ENCODE assay signal across 1 cellular context in the genomic region with DNA sequence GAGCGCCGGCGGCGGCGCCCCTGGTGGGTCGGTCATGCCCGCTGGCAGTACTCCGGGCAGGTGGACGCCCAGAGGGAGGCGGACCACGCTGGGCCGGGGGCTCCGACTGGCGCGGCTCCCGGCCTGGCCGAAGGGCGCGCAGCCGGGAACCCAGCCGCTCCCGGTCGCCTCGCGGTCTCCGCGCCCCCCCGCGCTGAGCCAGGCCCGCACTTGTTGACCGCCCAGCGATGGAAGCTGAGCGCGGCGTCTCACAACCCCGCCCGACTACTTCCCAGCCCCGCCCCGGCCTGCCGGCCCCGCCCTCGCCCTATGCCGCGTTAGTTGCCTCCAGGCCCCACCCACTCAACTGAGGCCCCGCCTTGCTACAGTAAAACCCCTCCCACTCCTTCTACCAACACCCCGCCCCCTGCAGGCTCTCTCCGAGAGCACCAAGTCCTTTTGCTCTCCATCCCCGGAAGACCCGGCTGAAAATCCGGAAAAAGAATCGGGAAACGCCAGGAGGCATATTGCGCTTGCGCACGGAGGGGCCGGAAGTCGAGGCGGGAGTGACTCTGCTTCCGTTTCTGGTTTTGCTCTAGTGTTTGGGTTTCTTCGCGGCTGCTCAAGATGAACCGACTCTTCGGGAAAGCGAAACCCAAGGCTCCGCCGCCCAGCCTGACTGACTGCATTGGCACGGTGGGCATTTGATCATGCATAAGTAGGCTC.
TF ChIP-seq lines count a peak whose summit lies in the region.

A gene (minus strand): TSS at position 236 of the 705 bp plus-strand sequence.
A gene (plus strand): TSS at position 577 of the 705 bp plus-strand sequence. CDS start 30 bp downstream, at position 607.

TF ChIP-seq in K562, 482 proteins besides CTCF, POLR2A, EP300 and RAD21 (continued from another document and continues in another):
- TF ChIP-seq, protein P1, sequence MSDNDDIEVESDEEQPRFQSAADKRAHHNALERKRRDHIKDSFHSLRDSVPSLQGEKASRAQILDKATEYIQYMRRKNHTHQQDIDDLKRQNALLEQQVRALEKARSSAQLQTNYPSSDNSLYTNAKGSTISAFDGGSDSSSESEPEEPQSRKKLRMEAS (CRISPR knock-in tag; IDR thresholded peaks at IDR 0.05), result 0 out of 2 replicates have a peak, but pooled peaks have one; percentile 2
- TF ChIP-seq NELFE (IDR thresholded peaks at IDR 0.05; ENCODE audit: insufficient read depth, insufficient read length) (no peak), ZNF696 (CRISPR knock-in tag; conservative IDR thresholded peaks at IDR 0.05) (no peak), ILK (tag; IDR thresholded peaks at IDR 0.05; ENCODE audit: borderline replicate concordance, low read depth) (no peak), ZNF197 (CRISPR knock-in tag; IDR thresholded peaks at IDR 0.05; ENCODE audit: low read depth) (no peak), RFX5 (IDR thresholded peaks at IDR 0.05; ENCODE audit: low read depth, low read length) (no peak), ZEB2 (IDR thresholded peaks at IDR 0.05) (no peak), TAF9B (IDR thresholded peaks at IDR 0.05; ENCODE audit: partially characterized antibody) (no peak), ZFX (CRISPR knock-in tag; IDR thresholded peaks at IDR 0.05) (peak; percentile 53), BDP1 (IDR thresholded peaks at IDR 0.05; ENCODE audit: insufficient read depth, insufficient read length) (no peak), MAZ (CRISPR knock-in tag; conservative IDR thresholded peaks at IDR 0.05 in 1 of 2, IDR thresholded peaks at IDR 0.05 in 1 of 2) (peak; percentile 68 to 82; a peak in 3 of 4 replicates), EGR1 (conservative IDR thresholded peaks at IDR 0.05) (no peak; the same call in 1 of the 2 replicates), PCBP1 (IDR thresholded peaks at IDR 0.05; ENCODE audit: low read depth, low read length, poor library complexity, severe bottlenecking) (no peak), CHD1 (IDR thresholded peaks at IDR 0.05; ENCODE audit: low read length) (no peak), PRMT5 (CRISPR knock-in tag; IDR thresholded peaks at IDR 0.05) (no peak), ZNF551 (CRISPR knock-in tag; IDR thresholded peaks at IDR 0.05) (no peak), NFRKB (IDR thresholded peaks at IDR 0.05; ENCODE audit: low read depth) (no peak), GATAD2A (IDR thresholded peaks at IDR 0.05) (no peak), TARDBP (IDR thresholded peaks at IDR 0.05) (no peak), ETV5 (CRISPR knock-in tag; IDR thresholded peaks at IDR 0.05; ENCODE audit: low read depth) (peak; percentile 50; the same call in 1 of the 2 replicates), ZNF408 (CRISPR knock-in tag; IDR thresholded peaks at IDR 0.05; ENCODE audit: low read depth) (no peak), STAT5A (IDR thresholded peaks at IDR 0.05; ENCODE audit: borderline replicate concordance, low read length) (no peak), MTA2 (IDR thresholded peaks at IDR 0.05; ENCODE audit: low read depth) (no peak), MTA1 (IDR thresholded peaks at IDR 0.05; ENCODE audit: borderline replicate concordance) (no peak), HDAC6 (IDR thresholded peaks at IDR 0.05; ENCODE audit: low read depth, low read length) (no peak), GABPB1 (CRISPR knock-in tag; IDR thresholded peaks at IDR 0.05) (peak; percentile 97), OTX1 (CRISPR knock-in tag; IDR thresholded peaks at IDR 0.05) (no peak), HSF4 (CRISPR knock-in tag; IDR thresholded peaks at IDR 0.05; ENCODE audit: borderline replicate concordance) (no peak), SIRT6 (IDR thresholded peaks at IDR 0.05; ENCODE audit: low read depth, low read length) (no peak), YY1 (IDR thresholded peaks at IDR 0.05; ENCODE audit: borderline replicate concordance in 1 of 3, control insufficient read depth in 1 of 3, extremely low read depth in 1 of 3, insufficient read depth in 3 of 3, insufficient read length in 1 of 3, insufficient replicate concordance in 2 of 3, low read depth in 1 of 3, low read length in 2 of 3) (peak in 2 of 3 experiments; percentile 7 to 59), POLR2B (IDR thresholded peaks at IDR 0.05; ENCODE audit: low read depth, partially characterized antibody) (peak; percentile 45), SMAD2 (IDR thresholded peaks at IDR 0.05; ENCODE audit: low read depth, low read length) (no peak)
- TF ChIP-seq, protein P2, sequence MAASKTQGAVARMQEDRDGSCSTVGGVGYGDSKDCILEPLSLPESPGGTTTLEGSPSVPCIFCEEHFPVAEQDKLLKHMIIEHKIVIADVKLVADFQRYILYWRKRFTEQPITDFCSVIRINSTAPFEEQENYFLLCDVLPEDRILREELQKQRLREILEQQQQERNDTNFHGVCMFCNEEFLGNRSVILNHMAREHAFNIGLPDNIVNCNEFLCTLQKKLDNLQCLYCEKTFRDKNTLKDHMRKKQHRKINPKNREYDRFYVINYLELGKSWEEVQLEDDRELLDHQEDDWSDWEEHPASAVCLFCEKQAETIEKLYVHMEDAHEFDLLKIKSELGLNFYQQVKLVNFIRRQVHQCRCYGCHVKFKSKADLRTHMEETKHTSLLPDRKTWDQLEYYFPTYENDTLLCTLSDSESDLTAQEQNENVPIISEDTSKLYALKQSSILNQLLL (CRISPR knock-in tag; IDR thresholded peaks at IDR 0.05; ENCODE audit: borderline replicate concordance), result no peak
- TF ChIP-seq, protein P3, sequence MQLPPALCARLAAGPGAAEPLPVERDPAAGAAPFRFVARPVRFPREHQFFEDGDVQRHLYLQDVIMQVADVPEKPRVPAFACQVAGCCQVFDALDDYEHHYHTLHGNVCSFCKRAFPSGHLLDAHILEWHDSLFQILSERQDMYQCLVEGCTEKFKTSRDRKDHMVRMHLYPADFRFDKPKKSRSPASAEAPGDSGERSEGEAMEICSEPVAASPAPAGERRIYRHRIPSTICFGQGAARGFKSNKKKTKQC (CRISPR knock-in tag; IDR thresholded peaks at IDR 0.05), result no peak
- TF ChIP-seq, protein P4, sequence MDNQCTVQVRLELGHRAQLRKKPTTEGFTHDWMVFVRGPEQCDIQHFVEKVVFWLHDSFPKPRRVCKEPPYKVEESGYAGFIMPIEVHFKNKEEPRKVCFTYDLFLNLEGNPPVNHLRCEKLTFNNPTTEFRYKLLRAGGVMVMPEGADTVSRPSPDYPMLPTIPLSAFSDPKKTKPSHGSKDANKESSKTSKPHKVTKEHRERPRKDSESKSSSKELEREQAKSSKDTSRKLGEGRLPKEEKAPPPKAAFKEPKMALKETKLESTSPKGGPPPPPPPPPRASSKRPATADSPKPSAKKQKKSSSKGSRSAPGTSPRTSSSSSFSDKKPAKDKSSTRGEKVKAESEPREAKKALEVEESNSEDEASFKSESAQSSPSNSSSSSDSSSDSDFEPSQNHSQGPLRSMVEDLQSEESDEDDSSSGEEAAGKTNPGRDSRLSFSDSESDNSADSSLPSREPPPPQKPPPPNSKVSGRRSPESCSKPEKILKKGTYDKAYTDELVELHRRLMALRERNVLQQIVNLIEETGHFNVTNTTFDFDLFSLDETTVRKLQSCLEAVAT (IDR thresholded peaks at IDR 0.05), result no peak
- TF ChIP-seq, protein P5, sequence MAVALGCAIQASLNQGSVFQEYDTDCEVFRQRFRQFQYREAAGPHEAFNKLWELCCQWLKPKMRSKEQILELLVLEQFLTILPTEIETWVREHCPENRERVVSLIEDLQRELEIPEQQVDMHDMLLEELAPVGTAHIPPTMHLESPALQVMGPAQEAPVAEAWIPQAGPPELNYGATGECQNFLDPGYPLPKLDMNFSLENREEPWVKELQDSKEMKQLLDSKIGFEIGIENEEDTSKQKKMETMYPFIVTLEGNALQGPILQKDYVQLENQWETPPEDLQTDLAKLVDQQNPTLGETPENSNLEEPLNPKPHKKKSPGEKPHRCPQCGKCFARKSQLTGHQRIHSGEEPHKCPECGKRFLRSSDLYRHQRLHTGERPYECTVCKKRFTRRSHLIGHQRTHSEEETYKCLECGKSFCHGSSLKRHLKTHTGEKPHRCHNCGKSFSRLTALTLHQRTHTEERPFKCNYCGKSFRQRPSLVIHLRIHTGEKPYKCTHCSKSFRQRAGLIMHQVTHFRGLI (CRISPR knock-in tag; IDR thresholded peaks at IDR 0.05), result no peak
- TF ChIP-seq, protein P6, sequence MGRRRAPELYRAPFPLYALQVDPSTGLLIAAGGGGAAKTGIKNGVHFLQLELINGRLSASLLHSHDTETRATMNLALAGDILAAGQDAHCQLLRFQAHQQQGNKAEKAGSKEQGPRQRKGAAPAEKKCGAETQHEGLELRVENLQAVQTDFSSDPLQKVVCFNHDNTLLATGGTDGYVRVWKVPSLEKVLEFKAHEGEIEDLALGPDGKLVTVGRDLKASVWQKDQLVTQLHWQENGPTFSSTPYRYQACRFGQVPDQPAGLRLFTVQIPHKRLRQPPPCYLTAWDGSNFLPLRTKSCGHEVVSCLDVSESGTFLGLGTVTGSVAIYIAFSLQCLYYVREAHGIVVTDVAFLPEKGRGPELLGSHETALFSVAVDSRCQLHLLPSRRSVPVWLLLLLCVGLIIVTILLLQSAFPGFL (CRISPR knock-in tag; IDR thresholded peaks at IDR 0.05), result no peak
- TF ChIP-seq, protein P7, sequence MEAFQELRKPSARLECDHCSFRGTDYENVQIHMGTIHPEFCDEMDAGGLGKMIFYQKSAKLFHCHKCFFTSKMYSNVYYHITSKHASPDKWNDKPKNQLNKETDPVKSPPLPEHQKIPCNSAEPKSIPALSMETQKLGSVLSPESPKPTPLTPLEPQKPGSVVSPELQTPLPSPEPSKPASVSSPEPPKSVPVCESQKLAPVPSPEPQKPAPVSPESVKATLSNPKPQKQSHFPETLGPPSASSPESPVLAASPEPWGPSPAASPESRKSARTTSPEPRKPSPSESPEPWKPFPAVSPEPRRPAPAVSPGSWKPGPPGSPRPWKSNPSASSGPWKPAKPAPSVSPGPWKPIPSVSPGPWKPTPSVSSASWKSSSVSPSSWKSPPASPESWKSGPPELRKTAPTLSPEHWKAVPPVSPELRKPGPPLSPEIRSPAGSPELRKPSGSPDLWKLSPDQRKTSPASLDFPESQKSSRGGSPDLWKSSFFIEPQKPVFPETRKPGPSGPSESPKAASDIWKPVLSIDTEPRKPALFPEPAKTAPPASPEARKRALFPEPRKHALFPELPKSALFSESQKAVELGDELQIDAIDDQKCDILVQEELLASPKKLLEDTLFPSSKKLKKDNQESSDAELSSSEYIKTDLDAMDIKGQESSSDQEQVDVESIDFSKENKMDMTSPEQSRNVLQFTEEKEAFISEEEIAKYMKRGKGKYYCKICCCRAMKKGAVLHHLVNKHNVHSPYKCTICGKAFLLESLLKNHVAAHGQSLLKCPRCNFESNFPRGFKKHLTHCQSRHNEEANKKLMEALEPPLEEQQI (IDR thresholded peaks at IDR 0.05), result no peak
- TF ChIP-seq, protein P8, sequence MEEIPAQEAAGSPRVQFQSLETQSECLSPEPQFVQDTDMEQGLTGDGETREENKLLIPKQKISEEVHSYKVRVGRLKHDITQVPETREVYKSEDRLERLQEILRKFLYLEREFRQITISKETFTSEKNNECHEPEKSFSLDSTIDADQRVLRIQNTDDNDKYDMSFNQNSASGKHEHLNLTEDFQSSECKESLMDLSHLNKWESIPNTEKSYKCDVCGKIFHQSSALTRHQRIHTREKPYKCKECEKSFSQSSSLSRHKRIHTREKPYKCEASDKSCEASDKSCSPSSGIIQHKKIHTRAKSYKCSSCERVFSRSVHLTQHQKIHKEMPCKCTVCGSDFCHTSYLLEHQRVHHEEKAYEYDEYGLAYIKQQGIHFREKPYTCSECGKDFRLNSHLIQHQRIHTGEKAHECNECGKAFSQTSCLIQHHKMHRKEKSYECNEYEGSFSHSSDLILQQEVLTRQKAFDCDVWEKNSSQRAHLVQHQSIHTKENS (CRISPR knock-in tag; IDR thresholded peaks at IDR 0.05), result no peak
- TF ChIP-seq, protein P9, sequence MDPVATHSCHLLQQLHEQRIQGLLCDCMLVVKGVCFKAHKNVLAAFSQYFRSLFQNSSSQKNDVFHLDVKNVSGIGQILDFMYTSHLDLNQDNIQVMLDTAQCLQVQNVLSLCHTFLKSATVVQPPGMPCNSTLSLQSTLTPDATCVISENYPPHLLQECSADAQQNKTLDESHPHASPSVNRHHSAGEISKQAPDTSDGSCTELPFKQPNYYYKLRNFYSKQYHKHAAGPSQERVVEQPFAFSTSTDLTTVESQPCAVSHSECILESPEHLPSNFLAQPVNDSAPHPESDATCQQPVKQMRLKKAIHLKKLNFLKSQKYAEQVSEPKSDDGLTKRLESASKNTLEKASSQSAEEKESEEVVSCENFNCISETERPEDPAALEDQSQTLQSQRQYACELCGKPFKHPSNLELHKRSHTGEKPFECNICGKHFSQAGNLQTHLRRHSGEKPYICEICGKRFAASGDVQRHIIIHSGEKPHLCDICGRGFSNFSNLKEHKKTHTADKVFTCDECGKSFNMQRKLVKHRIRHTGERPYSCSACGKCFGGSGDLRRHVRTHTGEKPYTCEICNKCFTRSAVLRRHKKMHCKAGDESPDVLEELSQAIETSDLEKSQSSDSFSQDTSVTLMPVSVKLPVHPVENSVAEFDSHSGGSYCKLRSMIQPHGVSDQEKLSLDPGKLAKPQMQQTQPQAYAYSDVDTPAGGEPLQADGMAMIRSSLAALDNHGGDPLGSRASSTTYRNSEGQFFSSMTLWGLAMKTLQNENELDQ (CRISPR knock-in tag; IDR thresholded peaks at IDR 0.05; ENCODE audit: borderline replicate concordance), result no peak
- TF ChIP-seq, protein P10, sequence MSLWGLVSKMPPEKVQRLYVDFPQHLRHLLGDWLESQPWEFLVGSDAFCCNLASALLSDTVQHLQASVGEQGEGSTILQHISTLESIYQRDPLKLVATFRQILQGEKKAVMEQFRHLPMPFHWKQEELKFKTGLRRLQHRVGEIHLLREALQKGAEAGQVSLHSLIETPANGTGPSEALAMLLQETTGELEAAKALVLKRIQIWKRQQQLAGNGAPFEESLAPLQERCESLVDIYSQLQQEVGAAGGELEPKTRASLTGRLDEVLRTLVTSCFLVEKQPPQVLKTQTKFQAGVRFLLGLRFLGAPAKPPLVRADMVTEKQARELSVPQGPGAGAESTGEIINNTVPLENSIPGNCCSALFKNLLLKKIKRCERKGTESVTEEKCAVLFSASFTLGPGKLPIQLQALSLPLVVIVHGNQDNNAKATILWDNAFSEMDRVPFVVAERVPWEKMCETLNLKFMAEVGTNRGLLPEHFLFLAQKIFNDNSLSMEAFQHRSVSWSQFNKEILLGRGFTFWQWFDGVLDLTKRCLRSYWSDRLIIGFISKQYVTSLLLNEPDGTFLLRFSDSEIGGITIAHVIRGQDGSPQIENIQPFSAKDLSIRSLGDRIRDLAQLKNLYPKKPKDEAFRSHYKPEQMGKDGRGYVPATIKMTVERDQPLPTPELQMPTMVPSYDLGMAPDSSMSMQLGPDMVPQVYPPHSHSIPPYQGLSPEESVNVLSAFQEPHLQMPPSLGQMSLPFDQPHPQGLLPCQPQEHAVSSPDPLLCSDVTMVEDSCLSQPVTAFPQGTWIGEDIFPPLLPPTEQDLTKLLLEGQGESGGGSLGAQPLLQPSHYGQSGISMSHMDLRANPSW (CRISPR knock-in tag; IDR thresholded peaks at IDR 0.05), result no peak
- TF ChIP-seq, protein P11, sequence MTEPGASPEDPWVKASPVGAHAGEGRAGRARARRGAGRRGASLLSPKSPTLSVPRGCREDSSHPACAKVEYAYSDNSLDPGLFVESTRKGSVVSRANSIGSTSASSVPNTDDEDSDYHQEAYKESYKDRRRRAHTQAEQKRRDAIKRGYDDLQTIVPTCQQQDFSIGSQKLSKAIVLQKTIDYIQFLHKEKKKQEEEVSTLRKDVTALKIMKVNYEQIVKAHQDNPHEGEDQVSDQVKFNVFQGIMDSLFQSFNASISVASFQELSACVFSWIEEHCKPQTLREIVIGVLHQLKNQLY (CRISPR knock-in tag; conservative IDR thresholded peaks at IDR 0.05), result no peak
